8 cellular contexts compared by ENCODE assay signal in genomic region chr12:49336645-49337584, GRCh38. TPM values are rescaled to one million over a fixed set of nuclear protein-coding genes. Genes with fewer than 3 reads are reported as not detected.
DNase-seq lines count a peak whose midpoint lies in the region; ATAC-seq and TF ChIP-seq lines count a peak whose summit lies in the region.

Gene C1QL4 (minus strand): TSS chr12:49337188. CDS start chr12:49336477, 711 bp downstream.

- intact Hi-C loops in activated CD4-positive, alpha-beta memory T cell treated with anti-CD3 and anti-CD28 coated beads for 36 hours (cut with micrococcal nuclease): loop anchor here (1.0 kb wide), 1 partner anchor 49 kb away; no protein-coding TSS in a partner anchor

- no peaks in the 10 kb centered on the region for H3K36me3 ChIP-seq in lung (ENCODE audit: control insufficient read depth in 2 of 2, insufficient read depth in 2 of 2, low read length in 2 of 2)

- WGBS in lung, 2 donors: 3% methylated on average over 53 to 65 of the region's 65 CpGs

- H3K36me3 Mint-ChIP-seq in activated CD4-positive, alpha-beta memory T cell treated with anti-CD3 and anti-CD28 coated beads for 36 hours: no peaks in the 10 kb centered on the region

- H3K27ac ChIP-seq in lung (ENCODE audit: low read depth in 1 of 2, low read length in 1 of 2): no peak within 1 kb of the TSS

- no peaks in the 10 kb centered on the region for H3K9me3 Mint-ChIP-seq in activated CD4-positive, alpha-beta memory T cell treated with anti-CD3 and anti-CD28 coated beads for 36 hours

- H3K4me3 Mint-ChIP-seq in activated CD4-positive, alpha-beta memory T cell treated with anti-CD3 and anti-CD28 coated beads for 36 hours: peak within 1 kb of the TSS; percentile 40

- H3K27me3 ChIP-seq in lung (ENCODE audit: control insufficient read depth, insufficient read depth): peaks cover 7% of the 10 kb centered on the region

- peaks cover 23% of the 10 kb centered on the region for H3K4me1 Mint-ChIP-seq in activated CD4-positive, alpha-beta memory T cell treated with anti-CD3 and anti-CD28 coated beads for 36 hours (ENCODE audit: low read depth)

- peak; percentile 85 for DNase-seq in NCI-H748 (lab: John Stamatoyannopoulos, UW; ENCODE audit: unreplicated experiment)
- DNase-seq in activated CD4-positive, alpha-beta memory T cell treated with anti-CD3 and anti-CD28 coated beads for 36 hours: peak; percentile 89
- DNase-seq in ecto neural progenitor cell (ENCODE audit: low spot score): peak; percentile 96
- peak; percentile 82 for DNase-seq in lung (ENCODE audit: low spot score)
- peak; percentile 79 to 81 (median 81) for DNase-seq in stimulated activated CD4-positive, alpha-beta T cell treated with anti-CD3 and anti-CD28 coated beads, TNF-alpha, amount 100 ng/mL, for 4 hours (ENCODE audit: low read depth in 3 of 3)

- H3K9me3 ChIP-seq in lung (ENCODE audit: control insufficient read depth in 2 of 2, insufficient read depth in 1 of 2, low read length in 1 of 2): peaks cover 0 to 3% of the 10 kb centered on the region in 2 donors

- H3K27ac Mint-ChIP-seq in activated CD4-positive, alpha-beta memory T cell treated with anti-CD3 and anti-CD28 coated beads for 36 hours: no peak within 1 kb of the TSS

- peaks cover 0 to 13% of the 10 kb centered on the region in 2 donors for H3K4me1 ChIP-seq in lung (ENCODE audit: control insufficient read depth in 2 of 2, insufficient read depth in 2 of 2, low read length in 2 of 2)

- CTCF ChIA-PET in activated CD4-positive, alpha-beta memory T cell treated with anti-CD3 and anti-CD28 coated beads for 36 hours (lab: Charles Lee): interaction anchor here (0.5 to 11.4 kb wide), 7 partner anchors 11 to 67 kb away, joined by 3 to 188 read pairs (median 3); partner anchors contain the start of genes DNAJC22, PRPH, SPATS2 and TROAP

- peak; percentile 77 for ATAC-seq in HG03095 (IDR thresholded peaks at IDR 0.05; ENCODE audit: unreplicated experiment)
- peak; percentile 88 for ATAC-seq in lung (ENCODE audit: insufficient read depth, low FRiP score)
- ATAC-seq in HG03135 (IDR thresholded peaks at IDR 0.05; ENCODE audit: unreplicated experiment): no peak

- H3K27me3 Mint-ChIP-seq in activated CD4-positive, alpha-beta memory T cell treated with anti-CD3 and anti-CD28 coated beads for 36 hours: peaks cover 64% of the 10 kb centered on the region

- peak; percentile 50 for TF ChIP-seq CTCF in lung (IDR thresholded peaks at IDR 0.05; ENCODE audit: control extremely low read depth, extremely low read depth)

- POLR2A ChIA-PET in activated CD4-positive, alpha-beta memory T cell treated with anti-CD3 and anti-CD28 coated beads for 36 hours (lab: Charles Lee): interaction anchor here (0.8 kb wide), 1 partner anchor 40 kb away, joined by 3 read pairs; no protein-coding TSS in a partner anchor

- H3K4me3 ChIP-seq in GM08714 (ENCODE audit: low read length) (peak within 1 kb of the TSS; percentile 31; the same call in 1 of the 2 replicates), lung (no peak within 1 kb of the TSS)

RNA-seq across cellular contexts. Expression of gene C1QL4, which starts in this region (rescaled TPM):
- total RNA-seq in activated CD4-positive, alpha-beta memory T cell treated with anti-CD3 and anti-CD28 coated beads for 36 hours: not detected
- not detected for total RNA-seq in lung
- polyA plus RNA-seq in lung: under 1 TPM in 1 of 2 donors, not detected in 1; 0.06 TPM

Comparison
In these comparisons a context has a peak if more than half of its experiments do, and no peak if none do; other contexts are left out.
1. Peak in DNase-seq in activated CD4-positive, alpha-beta memory T cell treated with anti-CD3 and anti-CD28 coated beads for 36 hours; RNA of the gene not detected or under 1 TPM.
2. Peak in DNase-seq and ATAC-seq in lung; RNA of the gene not detected or under 1 TPM.